10 cellular contexts compared by ENCODE assay signal in genomic region chr10:124066744-124067714, GRCh38. TPM values are rescaled to one million over a fixed set of nuclear protein-coding genes. Genes with fewer than 3 reads are reported as not detected.
A peak's percentile ranks its signal among the peaks of the same experiment; 100 is the strongest.
DNase-seq lines count a peak whose midpoint lies in the region; ATAC-seq and TF ChIP-seq lines count a peak whose summit lies in the region.
"Had no signal": no experiment of that assay in that cellular context is flagged by ENCODE, and none has a peak within 500 bp of the region (broad histone marks: within the 10 kb centered on the region; RNA-seq: fewer than 3 reads in every experiment).

No MANE protein-coding gene starts in this region.

- H3K9me2 ChIP-seq in SU-DHL-6 (replicated peaks; ENCODE audit: insufficient read depth, low read length) = no peaks in the 10 kb centered on the region
- no peaks in the 10 kb centered on the region for H3K9me2 ChIP-seq in Karpas-422 (replicated peaks; ENCODE audit: insufficient read depth, low read length)

- peak overlapping the region; percentile 55 for H3K4me2 ChIP-seq in SU-DHL-6 (ENCODE audit: low read depth, low read length, poor library complexity, severe bottlenecking)
- no peak overlapping the region for H3K4me2 ChIP-seq in Karpas-422 (ENCODE audit: low read depth, low read length, poor library complexity, severe bottlenecking)

- peaks cover 0 to 18% of the 10 kb centered on the region in 2 donors for H3K4me1 ChIP-seq in right atrium auricular region
- H3K4me1 ChIP-seq in lower lobe of right lung = peaks cover 44% of the 10 kb centered on the region
- no peaks in the 10 kb centered on the region for H3K4me1 ChIP-seq in Karpas-422 (ENCODE audit: low read length)

- H3K9ac ChIP-seq in SU-DHL-6 (ENCODE audit: low read length) = peak overlapping the region; percentile 40
- H3K9ac ChIP-seq in Karpas-422 (ENCODE audit: low read length) = no peak overlapping the region

- DNase-seq in left ventricle myocardium superior (no peak), right atrium auricular region (ENCODE audit: low spot score) (no peak), lower lobe of right lung (no peak), NCI-H526 (lab: John Stamatoyannopoulos, UW) (no peak), NCI-H1048 (lab: John Stamatoyannopoulos, UW) (no peak), Karpas-422 (no peak)
- DNase-seq: activated CD8-positive, alpha-beta memory T cell treated with anti-CD3 and anti-CD28 coated beads, Interleukin-2, amount 50 U/mL, for 4 hours; small intestine had no signal

- H3K9me3 ChIP-seq in right atrium auricular region (no peaks in the 10 kb centered on the region), SU-DHL-6 (ENCODE audit: insufficient read depth, low read length) (no peaks in the 10 kb centered on the region), lower lobe of right lung (no peaks in the 10 kb centered on the region), Karpas-422 (ENCODE audit: low read length) (no peaks in the 10 kb centered on the region)

- no peak overlapping the region for H3K27ac ChIP-seq in right atrium auricular region
- peak overlapping the region; percentile 95 for H3K27ac ChIP-seq in SU-DHL-6 (ENCODE audit: low read depth, low read length)
- no peak overlapping the region for H3K27ac ChIP-seq in lower lobe of right lung
- no peak overlapping the region for H3K27ac ChIP-seq in Karpas-422 (ENCODE audit: low read length)

- H3K79me2 ChIP-seq in SU-DHL-6 (ENCODE audit: insufficient read depth, low read length) (peaks cover 17% of the 10 kb centered on the region; the same call in 1 of the 2 replicates), Karpas-422 (ENCODE audit: low read length) (no peaks in the 10 kb centered on the region)

- ATAC-seq in left ventricle myocardium superior (peak; percentile 44), lower lobe of right lung (peak; percentile 30 to 41), HG02642 (IDR thresholded peaks at IDR 0.05; ENCODE audit: poor library complexity, unreplicated experiment) (no peak)

- intact Hi-C loops in left ventricle myocardium superior (cut with micrococcal nuclease) = no loop called here
- intact Hi-C loops in lower lobe of right lung (cut with DNase I) = no loop called here

- no peaks in the 10 kb centered on the region for H4K20me1 ChIP-seq in SU-DHL-6 (ENCODE audit: low read depth, low read length)
- H4K20me1 ChIP-seq in Karpas-422 (ENCODE audit: insufficient read depth, low read depth, low read length) = no peaks in the 10 kb centered on the region

- peaks cover 39% of the 10 kb centered on the region for H3F3A ChIP-seq in SU-DHL-6 (ENCODE audit: insufficient read depth)

- TF ChIP-seq CTCF in right atrium auricular region (IDR thresholded peaks at IDR 0.05) = no peak
- TF ChIP-seq CTCF in SU-DHL-6 (IDR thresholded peaks at IDR 0.05; ENCODE audit: insufficient read depth, low read length, poor library complexity, severe bottlenecking) = no peak
- no peak for TF ChIP-seq CTCF in lower lobe of right lung (IDR thresholded peaks at IDR 0.05)

- H3K4me3 ChIP-seq in right atrium auricular region (no peak overlapping the region), SU-DHL-6 (ENCODE audit: insufficient read depth, low read length, poor library complexity, severe bottlenecking) (no peak overlapping the region), lower lobe of right lung (no peak overlapping the region), Karpas-422 (ENCODE audit: low read length) (no peak overlapping the region)

- H3K27me3 ChIP-seq in right atrium auricular region = no peaks in the 10 kb centered on the region
- no peaks in the 10 kb centered on the region for H3K27me3 ChIP-seq in SU-DHL-6 (ENCODE audit: low read length)
- no peaks in the 10 kb centered on the region for H3K27me3 ChIP-seq in lower lobe of right lung (ENCODE audit: low read depth)
- no peaks in the 10 kb centered on the region for H3K27me3 ChIP-seq in Karpas-422 (ENCODE audit: low read length)

- H3K36me3 ChIP-seq in right atrium auricular region = no peaks in the 10 kb centered on the region
- no peaks in the 10 kb centered on the region for H3K36me3 ChIP-seq in SU-DHL-6 (ENCODE audit: low read length)
- H3K36me3 ChIP-seq in lower lobe of right lung = no peaks in the 10 kb centered on the region
- H3K36me3 ChIP-seq in Karpas-422 (ENCODE audit: insufficient read depth, low read length) = no peaks in the 10 kb centered on the region

- no peak overlapping the region for H2AFZ ChIP-seq in SU-DHL-6 (ENCODE audit: low read depth, low read length, severe bottlenecking)
- H2AFZ ChIP-seq in Karpas-422 (ENCODE audit: low read length) = no peak overlapping the region

RNA-seq across cellular contexts. Expression of gene CHST15, which starts 26.4 kb away (rescaled TPM):
- 4.0 TPM for total RNA-seq in left ventricle myocardium superior
- total RNA-seq in right atrium auricular region = 10 to 100 TPM in 1 of 2 donors, 1 to 10 TPM in 1; 7.0 to 14.2 TPM
- total RNA-seq in lower lobe of right lung = 36.5 TPM
- 0.07 TPM in 1 of 2 replicates, not detected in the other for total RNA-seq in Karpas-422 (2014; rRNA removed; shearing (Covaris generic); ENCODE audit: low replicate concordance)
